Comparison of ENCODE assay signal across 18 cellular contexts in the genomic region with DNA sequence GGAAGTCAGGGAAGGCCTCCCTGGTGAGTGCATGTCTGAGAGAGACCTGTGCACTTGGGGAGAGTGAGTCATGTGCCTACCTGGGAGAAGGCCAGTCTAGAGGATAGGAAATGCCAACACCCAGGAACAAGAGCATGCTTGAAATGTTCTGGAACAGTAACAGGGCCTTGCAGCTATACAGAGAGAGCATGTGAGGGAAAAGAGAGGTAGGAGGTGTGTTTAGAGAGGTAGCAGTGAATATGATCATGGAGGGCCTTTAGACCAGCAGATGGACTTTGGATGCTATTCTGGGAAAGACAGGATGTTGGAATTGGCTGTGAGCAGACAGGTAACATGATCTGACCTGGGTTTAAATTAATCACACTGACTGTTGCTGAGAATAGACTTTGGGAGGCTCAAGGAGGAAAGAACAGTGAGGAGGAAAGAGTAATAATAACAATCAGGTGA.
DNase-seq lines count a peak whose midpoint lies in the region; ATAC-seq, FAIRE-seq and TF ChIP-seq lines count a peak whose summit lies in the region.
"Had no signal": no experiment of that assay in that cellular context is flagged by ENCODE, and none has a peak within 500 bp of the region (broad histone marks: within the 10 kb centered on the region; RNA-seq: fewer than 3 reads in every experiment).

No MANE protein-coding gene starts in this region.

- DNase-seq in Calu3, result peak; percentile 38
- DNase-seq in HuH-7 (ENCODE audit: low spot score), result peak; percentile 6
- DNase-seq in endodermal cell, result no peak
- DNase-seq in mucosa of gallbladder (ENCODE audit: low spot score), result peak; percentile 34
- DNase-seq in GM19239 (ENCODE audit: insufficient read length, low spot score), result no peak
- no peak for DNase-seq in tibial artery
- DNase-seq: caudate nucleus, COR-L47, heart right ventricle, islet precursor cell, NCI-H187, SJCRH30 had no signal

- no peak for TF ChIP-seq CTCF in Calu3 (IDR thresholded peaks at IDR 0.05; ENCODE audit: unreplicated experiment)
- no peak for TF ChIP-seq CTCF in endodermal cell (conservative IDR thresholded peaks at IDR 0.05)
- no peak for TF ChIP-seq CTCF in tibial artery (IDR thresholded peaks at IDR 0.05)

- no peaks in the 10 kb centered on the region for H3K9me3 ChIP-seq in endodermal cell (ENCODE audit: control insufficient read depth, low read length)
- H3K9me3 ChIP-seq in tibial artery, result no peaks in the 10 kb centered on the region
- H3K9me3 ChIP-seq: heart right ventricle, SJCRH30 had no signal

- H3K27me3 Mint-ChIP-seq in Calu3 (ENCODE audit: unreplicated experiment) (no peaks in the 10 kb centered on the region), endodermal cell (ENCODE audit: insufficient read depth) (no peaks in the 10 kb centered on the region)

- ATAC-seq in HG03460 (IDR thresholded peaks at IDR 0.05; ENCODE audit: unreplicated experiment), result no peak
- ATAC-seq in HG03175 (IDR thresholded peaks at IDR 0.05; ENCODE audit: unreplicated experiment), result no peak
- ATAC-seq: HCT116, heart right ventricle had no signal

- peaks cover 33% of the 10 kb centered on the region for H3K4me1 Mint-ChIP-seq in Calu3 (ENCODE audit: low read depth, unreplicated experiment)
- peaks cover 18% of the 10 kb centered on the region for H3K4me1 Mint-ChIP-seq in endodermal cell

- H3K36me3 ChIP-seq in endodermal cell (ENCODE audit: control insufficient read depth, insufficient read depth, low read length) (no peaks in the 10 kb centered on the region), tibial artery (no peaks in the 10 kb centered on the region)
- H3K36me3 ChIP-seq: heart right ventricle, SJCRH30 had no signal

- intact Hi-C loops in Calu3 (cut with micrococcal nuclease; ENCODE audit: unreplicated experiment), result no loop called here
- intact Hi-C loops in tibial artery (cut with DNase I; ENCODE audit: low total_unique reads), result no loop called here

- no peak overlapping the region for H3K9ac ChIP-seq in endodermal cell (ENCODE audit: extremely low read depth, low read length, poor library complexity, severe bottlenecking)
- H3K9ac ChIP-seq: parathyroid adenoma had no signal

- no peaks in the 10 kb centered on the region for H3K4me1 ChIP-seq in endodermal cell (ENCODE audit: control insufficient read depth, insufficient read depth, low read length)
- no peaks in the 10 kb centered on the region for H3K4me1 ChIP-seq in tibial artery
- H3K4me1 ChIP-seq: heart right ventricle, parathyroid adenoma, SJCRH30 had no signal

- H3K27ac Mint-ChIP-seq in Calu3 (ENCODE audit: unreplicated experiment) (peak overlapping the region; percentile 24), endodermal cell (peak overlapping the region; percentile 5)
- H3K27ac Mint-ChIP-seq: activated T-helper 2 cell treated with anti-CD3 and anti-CD28 coated beads, Interferon-gamma antibody, Interleukin-2, Interleukin-4, amounts not matched to agents 10 μg/mL and 5 μg/mL and 100 μg/mL, durations not matched to agents 14 hours and 24 hours and 36 hours; T-helper 2 cell treated with Interferon-gamma antibody and Interleukin-4, amounts not matched to agents 5 μg/mL and 100 μg/mL, for 36 hours had no signal

- H3K36me3 Mint-ChIP-seq in Calu3 (ENCODE audit: insufficient read depth, unreplicated experiment) (no peaks in the 10 kb centered on the region), endodermal cell (ENCODE audit: low read depth) (no peaks in the 10 kb centered on the region)

- CTCF ChIA-PET in Calu3 (lab: Charles Lee), result no interaction called here

- H3K27me3 ChIP-seq in endodermal cell (ENCODE audit: control insufficient read depth, insufficient read depth, low read length, poor library complexity, severe bottlenecking) (no peaks in the 10 kb centered on the region), tibial artery (no peaks in the 10 kb centered on the region)
- H3K27me3 ChIP-seq: heart right ventricle, SJCRH30 had no signal

- no TSS peak for BruUV-seq in Calu3 (replicated peaks; lab: Mats Ljungman, UMichigan)

- H3K9me3 Mint-ChIP-seq in Calu3 (ENCODE audit: low read depth, unreplicated experiment) (peaks cover under 1% of the 10 kb centered on the region), endodermal cell (no peaks in the 10 kb centered on the region)
- H3K9me3 Mint-ChIP-seq: activated T-helper 2 cell treated with anti-CD3 and anti-CD28 coated beads, Interferon-gamma antibody, Interleukin-2, Interleukin-4, amounts not matched to agents 10 μg/mL and 5 μg/mL and 100 μg/mL, durations not matched to agents 14 hours and 24 hours and 36 hours had no signal

- H3K27ac ChIP-seq in endodermal cell (ENCODE audit: low read depth, low read length), result no peak overlapping the region
- H3K27ac ChIP-seq in tibial artery, result no peak overlapping the region
- H3K27ac ChIP-seq: heart right ventricle, parathyroid adenoma, SJCRH30 had no signal

- H3K4me3 ChIP-seq in endodermal cell (ENCODE audit: low read length) (no peak overlapping the region), tibial artery (no peak overlapping the region)
- H3K4me3 ChIP-seq: heart right ventricle, SJCRH30 had no signal

- no peak for FAIRE-seq in GM19239 (lab: Jason Lieb, UNC)

- H3K4me3 Mint-ChIP-seq in Calu3 (ENCODE audit: low read depth, unreplicated experiment), result no peak overlapping the region
- H3K4me3 Mint-ChIP-seq in endodermal cell, result no peak overlapping the region
- H3K4me3 Mint-ChIP-seq: T-helper 2 cell treated with Interferon-gamma antibody and Interleukin-4, amounts not matched to agents 5 μg/mL and 100 μg/mL, for 36 hours had no signal

Comparison
In these comparisons a context has a peak if more than half of its experiments do, and no peak if none do; other contexts are left out.
1. DNase-seq: peak in Calu3 (single experiment), HuH-7 (single experiment) and mucosa of gallbladder (single experiment); none in endodermal cell (single experiment), GM19239 (single experiment) and tibial artery (0 of 2).